8 cellular contexts compared by ENCODE assay signal in the genomic region with DNA sequence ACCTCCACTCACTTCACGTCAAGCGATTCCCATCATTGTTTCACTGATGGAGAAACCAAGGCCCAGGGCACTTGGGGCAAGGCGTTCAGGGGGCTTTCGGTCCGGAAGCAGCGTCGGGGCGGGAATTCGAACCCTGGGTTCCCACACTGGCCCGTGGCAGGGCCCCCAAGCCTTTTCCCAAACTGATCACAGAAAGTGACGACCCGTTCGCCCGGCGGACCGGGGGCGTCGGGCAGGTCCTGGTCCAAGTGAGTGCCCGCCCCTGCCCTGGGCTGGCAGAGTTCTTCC. TPM values are rescaled to one million over a fixed set of nuclear protein-coding genes. Genes with fewer than 3 reads are reported as not detected.
DNase-seq lines count a peak whose midpoint lies in the region; ATAC-seq and TF ChIP-seq lines count a peak whose summit lies in the region.

No MANE protein-coding gene starts in this region.

- H3F3A ChIP-seq in SK-N-SH (replicated peaks; ENCODE audit: insufficient read depth) (no peaks in the 10 kb centered on the region), SU-DHL-6 (ENCODE audit: insufficient read depth) (peaks cover 11% of the 10 kb centered on the region)

- H3K9ac ChIP-seq in SK-N-SH = peak overlapping the region; percentile 74
- peak overlapping the region; percentile 91 for H3K9ac ChIP-seq in SU-DHL-6 (ENCODE audit: low read length)

- H3K36me3 Mint-ChIP-seq in stimulated activated naive B cell treated with anti-CD40 and anti-IgM and Interleukin-4, amounts not matched to agents 10 μg/mL and 1 μg/mL and 100 μg/mL, for 72 hours = peaks cover 24 to 35% of the 10 kb centered on the region in 2 donors

- no peak for TF ChIP-seq CTCF in SK-N-SH (IDR thresholded peaks at IDR 0.05)
- TF ChIP-seq CTCF in SU-DHL-6 (IDR thresholded peaks at IDR 0.05; ENCODE audit: insufficient read depth, low read length, poor library complexity, severe bottlenecking) = no peak

- H2AFZ ChIP-seq in SK-N-SH (ENCODE audit: low read depth) (peak overlapping the region; percentile 92), SU-DHL-6 (ENCODE audit: low read depth, low read length, severe bottlenecking) (peak overlapping the region; percentile 89)

- DNase-seq in SK-N-SH (no peak), right cardiac atrium (no peak), NCI-H1048 (lab: John Stamatoyannopoulos, UW) (no peak)
- no peak for DNase-seq in stimulated activated naive B cell treated with anti-CD40 and anti-IgM and Interleukin-4, amounts not matched to agents 10 μg/mL and 1 μg/mL and 100 μg/mL, for 72 hours

- H3K9me3 Mint-ChIP-seq in stimulated activated naive B cell treated with anti-CD40 and anti-IgM and Interleukin-4, amounts not matched to agents 10 μg/mL and 1 μg/mL and 100 μg/mL, for 72 hours = peaks cover 0 to 7% of the 10 kb centered on the region in 2 donors

- CTCF ChIA-PET in SK-N-SH (lab: Yijun Ruan, JAX) = interaction anchor here (1.0 kb wide), 1 partner anchor 1389 kb away, joined by 4 read pairs; no protein-coding TSS in a partner anchor

- H3K4me1 Mint-ChIP-seq in stimulated activated naive B cell treated with anti-CD40 and anti-IgM and Interleukin-4, amounts not matched to agents 10 μg/mL and 1 μg/mL and 100 μg/mL, for 72 hours = peaks cover 32 to 36% of the 10 kb centered on the region in 2 donors

- TF ChIP-seq EP300 in SK-N-SH (IDR thresholded peaks at IDR 0.05; ENCODE audit: borderline replicate concordance in 1 of 2, low read depth in 1 of 2, low read length in 1 of 2) = no peak

- H3K4me3 Mint-ChIP-seq in stimulated activated naive B cell treated with anti-CD40 and anti-IgM and Interleukin-4, amounts not matched to agents 10 μg/mL and 1 μg/mL and 100 μg/mL, for 72 hours = peak overlapping the region; percentile 91 to 92

- H3K9me3 ChIP-seq in SK-N-SH (no peaks in the 10 kb centered on the region), SU-DHL-6 (ENCODE audit: insufficient read depth, low read length) (no peaks in the 10 kb centered on the region), right cardiac atrium (ENCODE audit: control insufficient read depth, low read length) (no peaks in the 10 kb centered on the region)

- H3K4me2 ChIP-seq in SK-N-SH = peak overlapping the region; percentile 90
- H3K4me2 ChIP-seq in SU-DHL-6 (ENCODE audit: low read depth, low read length, poor library complexity, severe bottlenecking) = peak overlapping the region; percentile 97

- H3K27me3 ChIP-seq in SK-N-SH (ENCODE audit: insufficient read depth) = no peaks in the 10 kb centered on the region
- no peaks in the 10 kb centered on the region for H3K27me3 ChIP-seq in SU-DHL-6 (ENCODE audit: low read length)
- H3K27me3 ChIP-seq in right cardiac atrium (ENCODE audit: control insufficient read depth, insufficient read depth) = no peaks in the 10 kb centered on the region

- H3K4me3 ChIP-seq in SK-N-SH (ENCODE audit: low read depth in 2 of 2, low read length in 1 of 2) = peak overlapping the region; percentile 86 to 98
- H3K4me3 ChIP-seq in SU-DHL-6 (ENCODE audit: insufficient read depth, low read length, poor library complexity, severe bottlenecking) = peak overlapping the region; percentile 97
- H3K4me3 ChIP-seq in right cardiac atrium (ENCODE audit: low read length) = peak overlapping the region; percentile 91

- H3K27ac ChIP-seq in SK-N-SH (ENCODE audit: low read depth in 2 of 2, low read length in 1 of 2) = peak overlapping the region; percentile 86 to 95; a peak in 3 of 4 replicates
- peak overlapping the region; percentile 97 for H3K27ac ChIP-seq in SU-DHL-6 (ENCODE audit: low read depth, low read length)
- H3K27ac ChIP-seq in right cardiac atrium (ENCODE audit: low read length) = peak overlapping the region; percentile 96

- H3K27me3 Mint-ChIP-seq in stimulated activated naive B cell treated with anti-CD40 and anti-IgM and Interleukin-4, amounts not matched to agents 10 μg/mL and 1 μg/mL and 100 μg/mL, for 72 hours = peaks cover 6 to 8% of the 10 kb centered on the region in 2 donors

- peak overlapping the region; percentile 99 for H3K27ac Mint-ChIP-seq in stimulated activated naive B cell treated with anti-CD40 and anti-IgM and Interleukin-4, amounts not matched to agents 10 μg/mL and 1 μg/mL and 100 μg/mL, for 72 hours

- POLR2A ChIA-PET in SK-N-SH (lab: Yijun Ruan, JAX) = no interaction called here

- H3K79me2 ChIP-seq in SK-N-SH (ENCODE audit: insufficient read depth) (peaks cover 28% of the 10 kb centered on the region), SU-DHL-6 (ENCODE audit: insufficient read depth, low read length) (peaks cover 33% of the 10 kb centered on the region)

- intact Hi-C loops in right cardiac atrium (cut with DNase I) = no loop called here

- no peak for ATAC-seq in SK-N-SH treated with all-trans-retinoic acid at 6 μM for 48 hours
- ATAC-seq in right cardiac atrium = no peak
- ATAC-seq in stimulated activated naive B cell treated with anti-CD40 and anti-IgM and Interleukin-4, amounts not matched to agents 10 μg/mL and 1 μg/mL and 100 μg/mL, for 72 hours (replicated peaks) = no peak
- no peak for ATAC-seq in HG03039 (IDR thresholded peaks at IDR 0.05; ENCODE audit: unreplicated experiment)
- no peak for ATAC-seq in HG02798 (IDR thresholded peaks at IDR 0.05; ENCODE audit: poor library complexity, unreplicated experiment)

- TF ChIP-seq RAD21 in SK-N-SH (IDR thresholded peaks at IDR 0.05; ENCODE audit: low read length) = no peak

- H4K20me1 ChIP-seq in SK-N-SH (ENCODE audit: insufficient read depth) = no peaks in the 10 kb centered on the region
- peaks cover 4% of the 10 kb centered on the region; the same call in 1 of the 2 replicates for H4K20me1 ChIP-seq in SU-DHL-6 (ENCODE audit: low read depth, low read length)

- WGBS in SK-N-SH (ENCODE audit: low lambda C conversion rate) = 2% methylated on average over 10 of the region's 19 CpGs
- WGBS in right cardiac atrium = under 1% methylated on average over 19 of the region's 19 CpGs

- H3K4me1 ChIP-seq in SK-N-SH (ENCODE audit: control insufficient read depth in 1 of 2, insufficient read depth in 2 of 2, low read depth in 1 of 2, low read length in 1 of 2) (peaks cover 0 to 17% of the 10 kb centered on the region in 2 experiments; a peak in 3 of 4 replicates), right cardiac atrium (ENCODE audit: control insufficient read depth, insufficient read depth, low read length) (peaks cover 2% of the 10 kb centered on the region)

- no peaks in the 10 kb centered on the region; the same call in 1 of the 2 replicates for H3K9me2 ChIP-seq in SK-N-SH
- H3K9me2 ChIP-seq in SU-DHL-6 (replicated peaks; ENCODE audit: insufficient read depth, low read length) = no peaks in the 10 kb centered on the region

- H3K36me3 ChIP-seq in SK-N-SH (replicated peaks in 1 of 2; ENCODE audit: control insufficient read depth in 1 of 2, insufficient read depth in 2 of 2, low read length in 1 of 2) = peaks cover 0 to 16% of the 10 kb centered on the region in 2 experiments
- H3K36me3 ChIP-seq in SU-DHL-6 (ENCODE audit: low read length) = 0 out of 2 replicates have a peak, but pooled peaks cover 6% of the 10 kb centered on the region

TF ChIP-seq in SK-N-SH, 30 proteins besides CTCF, POLR2A, EP300 and RAD21:
- TF ChIP-seq POLR2AphosphoS5 (IDR thresholded peaks at IDR 0.05; ENCODE audit: low read depth, low read length) (no peak), SMC3 (IDR thresholded peaks at IDR 0.05; ENCODE audit: low read depth, low read length) (no peak), NRF1 (IDR thresholded peaks at IDR 0.05; ENCODE audit: low read depth, low read length) (no peak), GABPA (IDR thresholded peaks at IDR 0.05; ENCODE audit: low read depth) (no peak)
- TF ChIP-seq, protein P1, sequence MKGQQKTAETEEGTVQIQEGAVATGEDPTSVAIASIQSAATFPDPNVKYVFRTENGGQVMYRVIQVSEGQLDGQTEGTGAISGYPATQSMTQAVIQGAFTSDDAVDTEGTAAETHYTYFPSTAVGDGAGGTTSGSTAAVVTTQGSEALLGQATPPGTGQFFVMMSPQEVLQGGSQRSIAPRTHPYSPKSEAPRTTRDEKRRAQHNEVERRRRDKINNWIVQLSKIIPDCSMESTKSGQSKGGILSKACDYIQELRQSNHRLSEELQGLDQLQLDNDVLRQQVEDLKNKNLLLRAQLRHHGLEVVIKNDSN (IDR thresholded peaks at IDR 0.05; ENCODE audit: borderline replicate concordance, low read depth) = no peak
- TF ChIP-seq, protein P2, sequence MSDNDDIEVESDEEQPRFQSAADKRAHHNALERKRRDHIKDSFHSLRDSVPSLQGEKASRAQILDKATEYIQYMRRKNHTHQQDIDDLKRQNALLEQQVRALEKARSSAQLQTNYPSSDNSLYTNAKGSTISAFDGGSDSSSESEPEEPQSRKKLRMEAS (IDR thresholded peaks at IDR 0.05; ENCODE audit: low read depth) = no peak; the same call in 1 of the 2 replicates

TF ChIP-seq in SK-N-SH treated with all-trans-retinoic acid at 6 μM for 48 hours, 23 proteins besides CTCF, POLR2A, EP300 and RAD21 (continues in another document):
- TF ChIP-seq BACH2 (CRISPR knock-in tag; IDR thresholded peaks at IDR 0.05; ENCODE audit: borderline replicate concordance) (no peak), PPARA (CRISPR knock-in tag; IDR thresholded peaks at IDR 0.05; ENCODE audit: borderline replicate concordance) (no peak), RARB (CRISPR knock-in tag; IDR thresholded peaks at IDR 0.05) (no peak), OSR1 (CRISPR knock-in tag; IDR thresholded peaks at IDR 0.05) (no peak), ARNTL (CRISPR knock-in tag; IDR thresholded peaks at IDR 0.05; ENCODE audit: borderline replicate concordance, low read depth) (no peak), SNAI2 (CRISPR knock-in tag; IDR thresholded peaks at IDR 0.05) (no peak), CSDC2 (CRISPR knock-in tag; IDR thresholded peaks at IDR 0.05) (no peak), ISL1 (CRISPR knock-in tag; IDR thresholded peaks at IDR 0.05) (no peak)

RNA-seq across cellular contexts. Expression of a gene that starts 0.9 kb away (rescaled TPM):
- polyA plus RNA-seq in SK-N-SH (2012; rRNA removed) = 13.5 and 16.9 TPM in 2 replicates
- polyA plus RNA-seq in SK-N-SH (2012; cell fraction: cytosol; rRNA removed) = 8.0 and 10.4 TPM in 2 replicates
- 45.0 and 54.1 TPM in 2 replicates for polyA plus RNA-seq in SK-N-SH (2012; cell fraction: nucleus; rRNA removed)
- 10 to 100 TPM; 20.2 to 25.2 (median 23.2) TPM for total RNA-seq in right cardiac atrium
- polyA plus RNA-seq in right cardiac atrium = 9.1 TPM

RNA-seq across cellular contexts. Expression of a gene that starts 9.1 kb away (rescaled TPM):
- polyA plus RNA-seq in SK-N-SH (2012; rRNA removed) = 1.4 and 3.5 TPM in 2 replicates
- 1.7 and 1.9 TPM in 2 replicates for polyA plus RNA-seq in SK-N-SH (2012; cell fraction: cytosol; rRNA removed)
- 5.3 and 8.8 TPM in 2 replicates for polyA plus RNA-seq in SK-N-SH (2012; cell fraction: nucleus; rRNA removed)
- 1 to 10 TPM; 2.2 to 4.5 (median 3.4) TPM for total RNA-seq in right cardiac atrium
- 0.70 TPM for polyA plus RNA-seq in right cardiac atrium
